Comparison of ENCODE assay signal across 8 cellular contexts in genomic region chr13:41054919-41055619, GRCh38. TPM values are rescaled to one million over a fixed set of nuclear protein-coding genes. Genes with fewer than 3 reads are reported as not detected.
DNase-seq lines count a peak whose midpoint lies in the region; ATAC-seq and TF ChIP-seq lines count a peak whose summit lies in the region.

No MANE protein-coding gene starts in this region.

- H3K4me1 ChIP-seq in heart right ventricle (peaks cover 3 to 94% (median 90%) of the 10 kb centered on the region in 9 donors), OCI-LY3 (ENCODE audit: low read length) (peaks cover 24% of the 10 kb centered on the region), foreskin keratinocyte (no peaks in the 10 kb centered on the region), vagina (peaks cover 76% of the 10 kb centered on the region)

- WGBS in heart right ventricle, 2 donors: 81 to 84% methylated on average over 5 of the region's 5 CpGs

- H3K9me3 ChIP-seq in heart right ventricle (no peaks in the 10 kb centered on the region), OCI-LY3 (ENCODE audit: insufficient read depth, low read length) (no peaks in the 10 kb centered on the region), vagina (no peaks in the 10 kb centered on the region)

- no peak overlapping the region for H3K4me3 ChIP-seq in heart right ventricle
- H3K4me3 ChIP-seq in OCI-LY3 (ENCODE audit: low read length): no peak overlapping the region
- peak overlapping the region in 1 of 2 donors; percentile 2 for H3K4me3 ChIP-seq in vagina

- peak overlapping the region; percentile 61 for H3K4me2 ChIP-seq in OCI-LY3 (ENCODE audit: low read length)

- DNase-seq in heart right ventricle (no peak), left cardiac atrium (no peak), foreskin keratinocyte (no peak), vagina (ENCODE audit: extremely low spot score in 2 of 2) (no peak)

- intact Hi-C loops in heart right ventricle (cut with DNase I): loop anchor here in 7 of 10 donors (5.0 to 10.0 kb wide), 7 partner anchors 60 to 280 kb away; partner anchors contain the start of genes MRPS31 (in 1 of the 7) and SLC25A15 (in 1 of the 7)
- intact Hi-C loops in left cardiac atrium (cut with DNase I): loop anchor here in 1 of 2 donors (5.0 kb wide), 2 partner anchors 73 to 268 kb away; partner anchors contain the start of gene SLC25A15
- intact Hi-C loops in vagina (cut with DNase I): loop anchor here (10.0 kb wide), 1 partner anchor 130 kb away; no protein-coding TSS in a partner anchor

- H2AFZ ChIP-seq in OCI-LY3 (ENCODE audit: low read depth, low read length): no peak overlapping the region

- H3K79me2 ChIP-seq in OCI-LY3 (ENCODE audit: low read length): no peaks in the 10 kb centered on the region; the same call in 1 of the 2 replicates

- H3K27ac ChIP-seq in heart right ventricle: peak overlapping the region in 8 of 10 donors; percentile 9 to 81 (median 71)
- H3K27ac ChIP-seq in OCI-LY3 (ENCODE audit: low read length): no peak overlapping the region
- H3K27ac ChIP-seq in foreskin keratinocyte: no peak overlapping the region
- peak overlapping the region; percentile 76 for H3K27ac ChIP-seq in vagina

- ATAC-seq in heart right ventricle (no peak), left cardiac atrium (no peak), foreskin keratinocyte (no peak), GM18520 (IDR thresholded peaks at IDR 0.05; ENCODE audit: unreplicated experiment) (no peak), HG03565 (IDR thresholded peaks at IDR 0.05; ENCODE audit: unreplicated experiment) (no peak), HG02970 (IDR thresholded peaks at IDR 0.05; ENCODE audit: low FRiP score, unreplicated experiment) (no peak)

- TF ChIP-seq POLR2A in vagina (IDR thresholded peaks at IDR 0.05): no peak

- no peaks in the 10 kb centered on the region for H4K20me1 ChIP-seq in OCI-LY3 (ENCODE audit: insufficient read depth, low read length)

- H3K9ac ChIP-seq in OCI-LY3 (ENCODE audit: low read length): no peak overlapping the region

- H3K36me3 ChIP-seq in heart right ventricle (no peaks in the 10 kb centered on the region), OCI-LY3 (replicated peaks; ENCODE audit: low read depth, low read length) (no peaks in the 10 kb centered on the region), vagina (no peaks in the 10 kb centered on the region)

- H3K27me3 ChIP-seq in heart right ventricle (no peaks in the 10 kb centered on the region), OCI-LY3 (ENCODE audit: low read depth, low read length) (no peaks in the 10 kb centered on the region), foreskin keratinocyte (no peaks in the 10 kb centered on the region), vagina (no peaks in the 10 kb centered on the region)

- TF ChIP-seq CTCF in heart right ventricle (IDR thresholded peaks at IDR 0.05) (peak in 4 of 9 donors; percentile 21 to 35 (median 32)), OCI-LY3 (IDR thresholded peaks at IDR 0.05; ENCODE audit: low read depth, low read length) (peak; percentile 34), foreskin keratinocyte (conservative IDR thresholded peaks at IDR 0.05) (peak; percentile 50), vagina (IDR thresholded peaks at IDR 0.05) (no peak)

RNA-seq across cellular contexts. Expression of gene WBP4, which starts 6.2 kb away (rescaled TPM):
- 10 to 100 TPM; 13.0 to 24.4 (median 21.8) TPM for total RNA-seq in heart right ventricle
- 10 to 100 TPM; 13.3 to 45.1 TPM for polyA plus RNA-seq in heart right ventricle
- total RNA-seq in left cardiac atrium: 10 to 100 TPM; 14.3 to 15.8 TPM
- 14.9 and 15.6 TPM in 2 replicates for total RNA-seq in foreskin keratinocyte
- 12.6 and 14.8 TPM in 2 replicates for polyA plus RNA-seq in foreskin keratinocyte
- total RNA-seq in vagina: 13.5 TPM

RNA-seq across cellular contexts. Expression of gene ELF1, which starts 36.0 kb away (rescaled TPM):
- 10 to 100 TPM; 31.1 to 60.5 (median 39.5) TPM for total RNA-seq in heart right ventricle
- 10 to 100 TPM in 1 of 2 donors, 1 to 10 TPM in 1; 9.9 to 10.4 TPM for polyA plus RNA-seq in heart right ventricle
- total RNA-seq in left cardiac atrium: 10 to 100 TPM; 40.1 to 50.7 TPM
- 42.0 and 46.9 TPM in 2 replicates for total RNA-seq in foreskin keratinocyte
- 10.2 and 10.6 TPM in 2 replicates for polyA plus RNA-seq in foreskin keratinocyte
- total RNA-seq in vagina: 101 TPM

Comparison
In these comparisons a context has a peak if more than half of its experiments do, and no peak if none do; other contexts are left out.
1. H3K27ac ChIP-seq: peak in heart right ventricle (8 of 10) and vagina (single experiment); none in OCI-LY3 (single experiment) and foreskin keratinocyte (single experiment).
2. CTCF ChIP-seq: peak in OCI-LY3 (single experiment) and foreskin keratinocyte (single experiment); none in vagina (0 of 3).